In the genomic region with DNA sequence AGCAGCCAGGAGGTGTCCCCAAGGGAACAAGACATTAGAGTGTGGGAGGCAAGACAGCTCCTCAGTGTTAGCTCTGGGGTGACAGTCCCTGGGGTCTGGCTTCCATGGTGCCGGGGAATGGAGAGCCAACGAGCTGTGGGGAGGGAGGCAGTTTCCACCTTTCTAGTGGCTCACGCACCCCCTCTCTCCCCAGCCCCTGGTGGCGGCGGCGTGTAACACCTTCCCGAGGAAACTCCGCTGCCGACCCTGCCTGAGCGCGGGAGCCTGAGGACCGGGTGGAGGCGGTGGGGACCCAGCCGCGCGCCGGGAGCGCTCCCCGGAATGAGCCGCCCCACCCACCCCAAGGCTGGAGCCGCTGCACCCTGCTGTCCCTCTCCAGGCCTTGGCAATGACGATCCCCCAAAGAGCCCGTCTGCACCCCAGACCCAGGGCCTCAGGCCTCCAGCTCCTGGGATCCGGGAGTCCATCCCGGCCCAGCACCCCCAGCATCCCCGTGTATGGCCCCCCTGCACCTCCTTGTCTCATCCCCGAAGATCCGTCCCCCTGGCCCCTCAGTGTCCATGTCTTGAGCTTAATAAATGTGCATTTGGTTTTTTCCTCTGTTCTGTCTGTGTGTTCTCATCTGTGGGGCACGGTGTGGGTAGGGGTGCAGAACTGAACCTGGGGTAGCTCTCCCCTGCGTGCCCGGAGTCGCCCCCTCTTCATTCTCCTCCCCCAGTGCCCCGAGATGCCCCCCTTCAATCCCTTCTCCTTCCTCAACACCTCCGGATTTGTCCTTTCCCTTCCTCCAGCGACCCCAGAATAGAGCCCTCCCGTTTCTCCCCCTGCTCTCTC, we compare ENCODE assay signal across 8 cellular contexts. TPM values are rescaled to one million over a fixed set of nuclear protein-coding genes. Genes with fewer than 3 reads are reported as not detected.
DNase-seq lines count a peak whose midpoint lies in the region; ATAC-seq, FAIRE-seq and TF ChIP-seq lines count a peak whose summit lies in the region.

No MANE protein-coding gene starts in this region.

- H3K27ac ChIP-seq in A549 = peak overlapping the region; percentile 79 to 90
- peak overlapping the region; percentile 72 for H3K27ac ChIP-seq in Panc1 (ENCODE audit: low read length)
- H3K27ac ChIP-seq in left ventricle myocardium inferior (replicated peaks) = peak overlapping the region; percentile 87
- peak overlapping the region; percentile 51 for H3K27ac ChIP-seq in skeletal muscle tissue (ENCODE audit: low read depth, low read length)

- H3K9me3 ChIP-seq in A549 (no peaks in the 10 kb centered on the region), Panc1 (ENCODE audit: control insufficient read depth, insufficient read depth, low read depth, low read length) (no peaks in the 10 kb centered on the region), left ventricle myocardium inferior (replicated peaks) (no peaks in the 10 kb centered on the region), skeletal muscle tissue (ENCODE audit: control insufficient read depth in 3 of 3, low read length in 3 of 3) (no peaks in the 10 kb centered on the region)

- CTCF ChIA-PET in A549 (lab: Yijun Ruan, JAX) = interaction anchor here (0.5 to 13.8 kb wide), 29 partner anchors 9 to 1067 kb away, joined by 3 to 163 read pairs (median 4); partner anchors contain the start of genes FXYD1, FXYD7 and LGI4
- CTCF ChIA-PET in Panc1 (lab: Charles Lee) = interaction anchor here (0.6 to 1.6 kb wide), 7 partner anchors 13 to 620 kb away, joined by 5 to 10 read pairs (median 8); no protein-coding TSS in a partner anchor

- POLR2A ChIA-PET in A549 (lab: Yijun Ruan, JAX) = interaction anchor here (1.5 kb wide), 1 partner anchor 13 kb away, joined by 3 read pairs; no protein-coding TSS in a partner anchor
- POLR2A ChIA-PET in Panc1 (lab: Charles Lee) = interaction anchor here (0.5 kb wide), 1 partner anchor 26 kb away, joined by 4 read pairs; no protein-coding TSS in a partner anchor

- H3K4me2 ChIP-seq in A549 = peak overlapping the region; percentile 88

- in situ Hi-C loops in Panc1 (cut with HindIII; ENCODE audit: low pct_unique_long_range_greater_than_20kb, low sequenced_read_pairs) = no loop called here

- H3K9ac ChIP-seq in skeletal muscle tissue (ENCODE audit: low read depth in 1 of 3, low read length in 3 of 3) = peak overlapping the region; percentile 32 to 57 (median 45)

- FAIRE-seq in A549 (lab: Jason Lieb, UNC) = no peak

- no peak for TF ChIP-seq POLR2A in A549 (IDR thresholded peaks at IDR 0.05; ENCODE audit: low read length)

- no TSS peak for BruUV-seq in Panc1 (replicated peaks; lab: Mats Ljungman, UMichigan)

- intact Hi-C loops in Panc1 (cut with micrococcal nuclease; ENCODE audit: unreplicated experiment) (no loop called here), left ventricle myocardium inferior (cut with micrococcal nuclease) (no loop called here)

- 17% methylated on average over 34 of the region's 36 CpGs for WGBS in A549 (ENCODE audit: missing lambda C conversion rate)

- TF ChIP-seq RAD21 in A549 (conservative IDR thresholded peaks at IDR 0.05 in 1 of 2, IDR thresholded peaks at IDR 0.05 in 1 of 2) = peak; percentile 21 to 25; a peak in 1 of 5 replicates

- ATAC-seq in A549 (peak; percentile 74 to 86), GM19463 (IDR thresholded peaks at IDR 0.05; ENCODE audit: unreplicated experiment) (peak; percentile 57), Panc1 (peak; percentile 80), HG03378 (IDR thresholded peaks at IDR 0.05; ENCODE audit: unreplicated experiment) (no peak)

- peak; percentile 71 to 95 for DNase-seq in A549 (ENCODE audit: low read depth in 1 of 2, low spot score in 1 of 2)
- no peak for DNase-seq in Panc1 (ENCODE audit: low read depth, low spot score)
- peak; percentile 70 for DNase-seq in activated gamma-delta T cell treated with Interleukin-2 at 50 U/mL for 16 hours
- no peak for DNase-seq in left ventricle myocardium inferior
- no peak for DNase-seq in hypothalamus (lab: John Stamatoyannopoulos, UW)

- H3K4me1 ChIP-seq in A549 = peaks cover 9% of the 10 kb centered on the region; the same call in 1 of the 3 replicates
- H3K4me1 ChIP-seq in Panc1 (ENCODE audit: control insufficient read depth, insufficient read depth, low read length) = peaks cover 10% of the 10 kb centered on the region
- H3K4me1 ChIP-seq in left ventricle myocardium inferior = peaks cover 27% of the 10 kb centered on the region
- peaks cover 15 to 19% (median 16%) of the 10 kb centered on the region in 3 donors for H3K4me1 ChIP-seq in skeletal muscle tissue (ENCODE audit: control insufficient read depth in 3 of 3, insufficient read depth in 3 of 3, low read length in 3 of 3)

- TF ChIP-seq CTCF in A549 (IDR thresholded peaks at IDR 0.05) (peak; percentile 47), Panc1 (IDR thresholded peaks at IDR 0.05) (peak; percentile 83), left ventricle myocardium inferior (IDR thresholded peaks at IDR 0.05; ENCODE audit: borderline replicate concordance) (peak; percentile 61)

- TF ChIP-seq EP300 in A549 (IDR thresholded peaks at IDR 0.05) = no peak

- H3K27me3 ChIP-seq in Panc1 (ENCODE audit: control insufficient read depth, insufficient read depth, low read length) (no peaks in the 10 kb centered on the region), left ventricle myocardium inferior (ENCODE audit: low read depth) (peaks cover 45% of the 10 kb centered on the region), skeletal muscle tissue (ENCODE audit: control insufficient read depth in 3 of 3, insufficient read depth in 3 of 3, low read length in 3 of 3) (peaks cover 51 to 62% (median 52%) of the 10 kb centered on the region in 3 donors)

- peaks cover 3% of the 10 kb centered on the region; the same call in 1 of the 2 replicates for H3K36me3 ChIP-seq in Panc1 (ENCODE audit: control insufficient read depth, insufficient read depth, low read length)
- peaks cover 13% of the 10 kb centered on the region for H3K36me3 ChIP-seq in left ventricle myocardium inferior
- peaks cover 0 to 3% (median 0%) of the 10 kb centered on the region in 3 donors for H3K36me3 ChIP-seq in skeletal muscle tissue (ENCODE audit: control insufficient read depth in 3 of 3, insufficient read depth in 3 of 3, low read length in 3 of 3)

- peak overlapping the region; percentile 68 for H3K4me3 ChIP-seq in A549
- H3K4me3 ChIP-seq in Panc1 (ENCODE audit: low read depth in 2 of 2, low read length in 2 of 2) = peak overlapping the region; percentile 71 to 83
- peak overlapping the region; percentile 82 for H3K4me3 ChIP-seq in left ventricle myocardium inferior
- peak overlapping the region; percentile 61 to 73 (median 62) for H3K4me3 ChIP-seq in skeletal muscle tissue (ENCODE audit: low read length in 3 of 3)

TF ChIP-seq in A549, 52 proteins besides CTCF, POLR2A, EP300 and RAD21:
- TF ChIP-seq SMC3 (IDR thresholded peaks at IDR 0.05) (peak; percentile 36), SREBF2 (IDR thresholded peaks at IDR 0.05) (no peak), MAZ (IDR thresholded peaks at IDR 0.05; ENCODE audit: borderline replicate concordance, low read depth, low read length) (0 out of 2 replicates have a peak, but pooled peaks have one; percentile 40), CBX8 (IDR thresholded peaks at IDR 0.05) (no peak)

RNA-seq across cellular contexts. Expression of gene FXYD5, which starts 0.6 kb away (rescaled TPM):
- polyA plus RNA-seq in A549 (2011; rRNA removed) (70.8 and 77.3 TPM in 2 replicates), A549 (2017; fragmentation: RNase III; extraction: RNeasy Plus Mini Kit Qiagen cat#74134 plus additional on column Dnase treatment) (106 to 116 TPM (median 113 TPM) in 3 replicates)
- 191 and 198 TPM in 2 replicates for polyA plus RNA-seq in A549 (2012; cell fraction: cytosol; rRNA removed)
- 126 and 158 TPM in 2 replicates for polyA plus RNA-seq in A549 (2012; cell fraction: nucleus; rRNA removed)
- 154 and 174 TPM in 2 replicates for polyA minus RNA-seq in A549 (2011; rRNA and poly(A)+ RNA removed)
- total RNA-seq in Panc1 (2021; ENCODE audit: unreplicated experiment) (33.6 TPM), left ventricle myocardium inferior (23.4 TPM), skeletal muscle tissue (7.3 TPM)
- polyA plus RNA-seq in Panc1 (2012; ENCODE audit: insufficient read length) = 44.4 TPM

RNA-seq across cellular contexts. Expression of gene FXYD7, which starts 10.9 kb away (rescaled TPM):
- polyA plus RNA-seq in A549 (2011; rRNA removed) (not detected in 2 replicates), A549 (2017; fragmentation: RNase III; extraction: RNeasy Plus Mini Kit Qiagen cat#74134 plus additional on column Dnase treatment) (0.15 TPM in 1 of 3 replicates, not detected in the others)
- 0.20 and 0.21 TPM in 2 replicates for polyA plus RNA-seq in A549 (2012; cell fraction: cytosol; rRNA removed)
- polyA plus RNA-seq in A549 (2012; cell fraction: nucleus; rRNA removed) = 0.09 and 0.12 TPM in 2 replicates
- polyA minus RNA-seq in A549 (2011; rRNA and poly(A)+ RNA removed) = not detected in 2 replicates
- total RNA-seq in Panc1 (2021; ENCODE audit: unreplicated experiment) (not detected), left ventricle myocardium inferior (not detected), skeletal muscle tissue (0.52 TPM)
- not detected for polyA plus RNA-seq in Panc1 (2012; ENCODE audit: insufficient read length)

RNA-seq across cellular contexts. Expression of gene FXYD1, which starts 15.3 kb away (rescaled TPM):
- polyA plus RNA-seq in A549 (2011; rRNA removed) (not detected in 2 replicates), A549 (2017; fragmentation: RNase III; extraction: RNeasy Plus Mini Kit Qiagen cat#74134 plus additional on column Dnase treatment) (not detected in 3 replicates)
- 0.06 and 0.13 TPM in 2 replicates for polyA plus RNA-seq in A549 (2012; cell fraction: cytosol; rRNA removed)
- polyA plus RNA-seq in A549 (2012; cell fraction: nucleus; rRNA removed) = 0.10 and 0.13 TPM in 2 replicates
- polyA minus RNA-seq in A549 (2011; rRNA and poly(A)+ RNA removed) = not detected in 2 replicates
- total RNA-seq in Panc1 (2021; ENCODE audit: unreplicated experiment) (not detected), left ventricle myocardium inferior (509 TPM), skeletal muscle tissue (45.4 TPM)
- polyA plus RNA-seq in Panc1 (2012; ENCODE audit: insufficient read length) = not detected

RNA-seq across cellular contexts. Expression of gene LGI4, which starts 19.1 kb away (rescaled TPM):
- polyA plus RNA-seq in A549 (2011; rRNA removed) = 0.06 and 0.13 TPM in 2 replicates
- 0.06 and 0.09 TPM in 2 replicates for polyA plus RNA-seq in A549 (2012; cell fraction: cytosol; rRNA removed)
- 0.92 and 1.1 TPM in 2 replicates for polyA plus RNA-seq in A549 (2012; cell fraction: nucleus; rRNA removed)
- 0.09 to 0.16 TPM (median 0.12 TPM) in 3 replicates for polyA plus RNA-seq in A549 (2017; fragmentation: RNase III; extraction: RNeasy Plus Mini Kit Qiagen cat#74134 plus additional on column Dnase treatment)
- 0.21 and 0.29 TPM in 2 replicates for polyA minus RNA-seq in A549 (2011; rRNA and poly(A)+ RNA removed)
- 0.18 TPM for total RNA-seq in Panc1 (2021; ENCODE audit: unreplicated experiment)
- 0.11 TPM for polyA plus RNA-seq in Panc1 (2012; ENCODE audit: insufficient read length)
- total RNA-seq in left ventricle myocardium inferior = 8.4 TPM
- total RNA-seq in skeletal muscle tissue = 5.2 TPM

RNA-seq across cellular contexts. Expression of gene FXYD3, which starts 38.3 kb away (rescaled TPM):
- polyA plus RNA-seq in A549 (2011; rRNA removed) (0.32 and 0.46 TPM in 2 replicates), A549 (2017; fragmentation: RNase III; extraction: RNeasy Plus Mini Kit Qiagen cat#74134 plus additional on column Dnase treatment) (0.16 TPM in 1 of 3 replicates, not detected in the others)
- 0.05 and 0.07 TPM in 2 replicates for polyA plus RNA-seq in A549 (2012; cell fraction: cytosol; rRNA removed)
- 0.17 TPM in 1 of 2 replicates, not detected in the other for polyA plus RNA-seq in A549 (2012; cell fraction: nucleus; rRNA removed)
- not detected in 2 replicates for polyA minus RNA-seq in A549 (2011; rRNA and poly(A)+ RNA removed)
- total RNA-seq in Panc1 (2021; ENCODE audit: unreplicated experiment) (not detected), left ventricle myocardium inferior (1.1 TPM), skeletal muscle tissue (not detected)
- polyA plus RNA-seq in Panc1 (2012; ENCODE audit: insufficient read length) = not detected

Comparison
In these comparisons a context has a peak if more than half of its experiments do, and no peak if none do; other contexts are left out.
1. DNase-seq: peak in A549 (2 of 2) and activated gamma-delta T cell treated with Interleukin-2 at 50 U/mL for 16 hours (single experiment); none in Panc1 (single experiment), left ventricle myocardium inferior (single experiment) and hypothalamus (0 of 51).
2. RNA of gene FXYD1, which starts 15.3 kb away (total RNA-seq): 509 TPM in left ventricle myocardium inferior (single experiment) and 45.4 TPM in skeletal muscle tissue (single experiment); not detected in Panc1 (single experiment); every median in the first group is over 10 times any median in the second.
3. Peak in every context shown above with its lines, with median percentiles within 50 percentile points of each other: H3K27ac ChIP-seq, H3K4me3 ChIP-seq and CTCF ChIP-seq.